33 cellular contexts compared by ENCODE assay signal in genomic region chr2:62883629-62884028, GRCh38.
"Had no signal": no experiment of that assay in that cellular context is flagged by ENCODE, and none has a peak within 500 bp of the region (broad histone marks: within the 10 kb centered on the region; RNA-seq: fewer than 3 reads in every experiment).

No MANE protein-coding gene starts in this region.

- DNase-seq: activated effector memory CD4-positive, alpha-beta T cell treated with anti-CD3 and anti-CD28 coated beads, Interleukin-2, amount 50 U/mL, for 16 hours; activated effector memory CD4-positive, alpha-beta T cell treated with Interleukin-2 at 50 U/mL for 16 hours; activated gamma-delta T cell; activated gamma-delta T cell treated with Interleukin-2 at 50 U/mL for 16 hours; activated naive CD4-positive, alpha-beta T cell; activated naive CD4-positive, alpha-beta T cell treated with anti-CD3 and anti-CD28 coated beads for 36 hours; activated naive CD4-positive, alpha-beta T cell treated with anti-CD3 and anti-CD28 coated beads, Interleukin-2, amount 10 ng/mL, durations not matched to agents 7 days and 5 days; activated naive CD4-positive, alpha-beta T cell treated with anti-CD3 and anti-CD28 coated beads, Interleukin-2, amount 50 U/mL, for 16 hours; activated naive CD4-positive, alpha-beta T cell treated with Interleukin-2 at 50 U/mL for 16 hours; activated naive CD8-positive, alpha-beta T cell treated with anti-CD3 and anti-CD28 coated beads for 36 hours; activated naive CD8-positive, alpha-beta T cell treated with anti-CD3 and anti-CD28 coated beads, Interleukin-2, amount 10 ng/mL, durations not matched to agents 7 days and 5 days; activated naive CD8-positive, alpha-beta T cell treated with anti-CD3 and anti-CD28 coated beads, Interleukin-2, amount 50 U/mL, for 24 hours; activated T-cell treated with anti-CD3 and anti-CD28 coated beads, Interleukin-2, amount 50 U/mL, for 24 hours; activated T-cell treated with anti-CD3 and anti-CD28 coated beads, Interleukin-2, amount 50 U/mL, for 4 hours; activated T-cell treated with anti-CD3 and anti-CD28 coated beads, Interleukin-2, amount 50 U/mL, for 48 hours; activated T-cell treated with anti-CD3 and anti-CD28 coated beads, Interleukin-2, amount 50 U/mL, for 72 hours; adrenal gland; amniotic stem cell; amygdala; anterior cingulate cortex; aorta; body of pancreas; brain microvascular endothelial cell; caudate nucleus; central memory CD4-positive, alpha-beta T cell; cerebellar nuclear complex had no signal

- H3K27ac ChIP-seq: adrenal gland, ascending aorta, body of pancreas, brain microvascular endothelial cell, breast epithelium, cardiac muscle cell had no signal

- H3K4me3 ChIP-seq: adrenal gland, ascending aorta, body of pancreas, breast epithelium, cardiac muscle cell had no signal

- H3K4me1 ChIP-seq: ascending aorta, body of pancreas, breast epithelium had no signal

- H3K9me3 ChIP-seq: adrenal gland, ascending aorta, body of pancreas, breast epithelium had no signal

- ATAC-seq: activated naive CD4-positive, alpha-beta T cell treated with anti-CD3 and anti-CD28 coated beads, Interleukin-2, amount 50 U/mL, for 72 hours; activated naive CD8-positive, alpha-beta T cell treated with anti-CD3 and anti-CD28 coated beads, Interleukin-2, amount 50 U/mL, for 24 hours; activated T-cell treated with anti-CD3 and anti-CD28 coated beads, Interleukin-2, amount 50 U/mL, for 4 hours; activated T-cell treated with anti-CD3 and anti-CD28 coated beads, Interleukin-2, amount 50 U/mL, for 72 hours; activated T-helper 17 cell treated with anti-CD3 and anti-CD28 coated beads, Interleukin-2, amount 50 U/mL, for 72 hours; body of pancreas had no signal

- H3K36me3 ChIP-seq: adrenal gland, brain microvascular endothelial cell, breast epithelium, cardiac muscle cell had no signal

- FAIRE-seq: astrocyte, bronchial epithelial cell had no signal

- H3K27me3 ChIP-seq: adrenal gland, ascending aorta, body of pancreas, brain microvascular endothelial cell, breast epithelium, cardiac muscle cell had no signal
